19 cellular contexts compared by ENCODE assay signal in genomic region chr9:134125413-134126095, GRCh38. TPM values are rescaled to one million over a fixed set of nuclear protein-coding genes. Genes with fewer than 3 reads are reported as not detected.
A peak's percentile ranks its signal among the peaks of the same experiment; 100 is the strongest.
DNase-seq lines count a peak whose midpoint lies in the region; ATAC-seq and TF ChIP-seq lines count a peak whose summit lies in the region.
"Had no signal": no experiment of that assay in that cellular context is flagged by ENCODE, and none has a peak within 500 bp of the region (broad histone marks: within the 10 kb centered on the region; RNA-seq: fewer than 3 reads in every experiment).

No MANE protein-coding gene starts in this region.

- H3K27me3 ChIP-seq in Panc1 (ENCODE audit: control insufficient read depth, insufficient read depth, low read length): no peaks in the 10 kb centered on the region

- no peak overlapping the region for H3K4me3 Mint-ChIP-seq in stimulated activated effector memory CD8-positive, alpha-beta T cell treated with anti-CD3 and anti-CD28 coated beads, Interleukin-12 subunit alpha, Interleukin-12 subunit beta, amount 100 ng/mL, for 72 hours
- H3K4me3 Mint-ChIP-seq: HFFc6 had no signal

- POLR2A ChIA-PET in Panc1 (lab: Charles Lee): no interaction called here

- no peaks in the 10 kb centered on the region for H3K9me3 ChIP-seq in Panc1 (ENCODE audit: control insufficient read depth, insufficient read depth, low read depth, low read length)

- intact Hi-C loops in Panc1 (cut with micrococcal nuclease; ENCODE audit: unreplicated experiment): no loop called here

- CTCF ChIA-PET in Panc1 (lab: Charles Lee): no interaction called here

- in situ Hi-C loops in Panc1 (cut with HindIII; ENCODE audit: low pct_unique_long_range_greater_than_20kb, low sequenced_read_pairs): no loop called here

- ATAC-seq in Panc1: peak; percentile 51; the same call in 1 of the 2 replicates
- peak; percentile 25 for ATAC-seq in stimulated activated effector memory CD8-positive, alpha-beta T cell treated with anti-CD3 and anti-CD28 coated beads, Interleukin-12 subunit alpha, Interleukin-12 subunit beta, amount 100 ng/mL, for 72 hours
- ATAC-seq in GM18517 (IDR thresholded peaks at IDR 0.05; ENCODE audit: unreplicated experiment): no peak

- H3K9me3 Mint-ChIP-seq in stimulated activated effector memory CD8-positive, alpha-beta T cell treated with anti-CD3 and anti-CD28 coated beads, Interleukin-12 subunit alpha, Interleukin-12 subunit beta, amount 100 ng/mL, for 72 hours: no peaks in the 10 kb centered on the region
- H3K9me3 Mint-ChIP-seq: HFFc6 had no signal

- H3K4me3 ChIP-seq in Panc1 (ENCODE audit: low read depth in 2 of 2, low read length in 2 of 2): no peak overlapping the region
- H3K4me3 ChIP-seq: BLaER1 treated with 17β-estradiol and CSF1 and Interleukin-3, amounts not matched to agents 10 nM and 100 nM had no signal

- no peak overlapping the region for H3K27ac Mint-ChIP-seq in stimulated activated effector memory CD8-positive, alpha-beta T cell treated with anti-CD3 and anti-CD28 coated beads, Interleukin-12 subunit alpha, Interleukin-12 subunit beta, amount 100 ng/mL, for 72 hours
- H3K27ac Mint-ChIP-seq: HFFc6 had no signal

- DNase-seq in H4 (ENCODE audit: low spot score): peak; percentile 3
- DNase-seq in Panc1 (ENCODE audit: low read depth, low spot score): no peak
- peak; percentile 1 for DNase-seq in medulla oblongata (ENCODE audit: extremely low spot score)
- DNase-seq in stimulated activated effector memory CD8-positive, alpha-beta T cell treated with anti-CD3 and anti-CD28 coated beads, Interleukin-12 subunit alpha, Interleukin-12 subunit beta, amount 100 ng/mL, for 72 hours (ENCODE audit: low spot score in 2 of 2): no peak
- DNase-seq in hypothalamus (lab: John Stamatoyannopoulos, UW): no peak
- no peak for DNase-seq in NK-92 (lab: John Stamatoyannopoulos, UW; ENCODE audit: unreplicated experiment)
- DNase-seq: DMS 273 treated with DMSO at 0.1 percent for 48 hours, EL, HFFc6, KG1, NCI-H1092, NCI-H1694 treated with DMSO at 0.1 percent for 48 hours, NCI-H2171, SIG-M5 had no signal

- no peak overlapping the region for H3K27ac ChIP-seq in Panc1 (ENCODE audit: low read length)
- H3K27ac ChIP-seq: HL-60 had no signal

- peaks cover 7% of the 10 kb centered on the region for H3K4me1 Mint-ChIP-seq in stimulated activated effector memory CD8-positive, alpha-beta T cell treated with anti-CD3 and anti-CD28 coated beads, Interleukin-12 subunit alpha, Interleukin-12 subunit beta, amount 100 ng/mL, for 72 hours

- BruUV-seq in Panc1 (replicated peaks; lab: Mats Ljungman, UMichigan): no TSS peak

- no peaks in the 10 kb centered on the region for H3K36me3 ChIP-seq in Panc1 (ENCODE audit: control insufficient read depth, insufficient read depth, low read length)
- H3K36me3 ChIP-seq: BLaER1 treated with 17β-estradiol and CSF1 and Interleukin-3, amounts not matched to agents 10 nM and 100 nM had no signal

- H3K36me3 Mint-ChIP-seq in stimulated activated effector memory CD8-positive, alpha-beta T cell treated with anti-CD3 and anti-CD28 coated beads, Interleukin-12 subunit alpha, Interleukin-12 subunit beta, amount 100 ng/mL, for 72 hours: no peaks in the 10 kb centered on the region

- no peaks in the 10 kb centered on the region for H3K4me1 ChIP-seq in Panc1 (ENCODE audit: control insufficient read depth, insufficient read depth, low read length)

- no peak for TF ChIP-seq CTCF in Panc1 (IDR thresholded peaks at IDR 0.05)

RNA-seq across cellular contexts. Expression of gene WDR5, which starts 10.3 kb away (rescaled TPM):
- total RNA-seq in H4 (2014; rRNA removed; shearing (Covaris generic)): 26.4 and 30.7 TPM in 2 replicates
- total RNA-seq in Panc1 (2021; ENCODE audit: unreplicated experiment): 36.9 TPM
- polyA plus RNA-seq in Panc1 (2012; ENCODE audit: insufficient read length): 30.5 TPM

RNA-seq across cellular contexts. Expression of gene RNU6ATAC, which starts 38.8 kb away (rescaled TPM):
- not detected in 2 replicates for total RNA-seq in H4 (2014; rRNA removed; shearing (Covaris generic))
- 33.6 TPM for total RNA-seq in Panc1 (2021; ENCODE audit: unreplicated experiment)
- polyA plus RNA-seq in Panc1 (2012; ENCODE audit: insufficient read length): 3.1 TPM
- total RNA-seq: M059J, NCI-H460 had no signal

RNA-seq across cellular contexts. Expression of gene BRD3, which starts 57.7 kb away (rescaled TPM):
- 2.5 TPM in 2 replicates for total RNA-seq in H4 (2014; rRNA removed; shearing (Covaris generic))
- total RNA-seq in Panc1 (2021; ENCODE audit: unreplicated experiment): 27.6 TPM
- polyA plus RNA-seq in Panc1 (2012; ENCODE audit: insufficient read length): 23.2 TPM

Comparison
In these comparisons a context has a peak if more than half of its experiments do, and no peak if none do; other contexts are left out.
1. DNase-seq: peak in H4 (single experiment) and medulla oblongata (single experiment); none in Panc1 (single experiment), stimulated activated effector memory CD8-positive, alpha-beta T cell treated with anti-CD3 and anti-CD28 coated beads, Interleukin-12 subunit alpha, Interleukin-12 subunit beta, amount 100 ng/mL, for 72 hours (0 of 2), hypothalamus (0 of 51) and NK-92 (single experiment).
2. RNA of gene RNU6ATAC, which starts 38.8 kb away (total RNA-seq): 33.6 TPM in Panc1 (single experiment); not detected in H4; every median in the first group is over 10 times any median in the second.